Comparison of ENCODE assay signal across 13 cellular contexts in genomic region chr10:30055094-30055701, GRCh38. TPM values are rescaled to one million over a fixed set of nuclear protein-coding genes. Genes with fewer than 3 reads are reported as not detected.
A peak's percentile ranks its signal among the peaks of the same experiment; 100 is the strongest.
DNase-seq lines count a peak whose midpoint lies in the region; ATAC-seq and TF ChIP-seq lines count a peak whose summit lies in the region.
"Had no signal": no experiment of that assay in that cellular context is flagged by ENCODE, and none has a peak within 500 bp of the region (broad histone marks: within the 10 kb centered on the region; RNA-seq: fewer than 3 reads in every experiment).

No MANE protein-coding gene starts in this region.

- intact Hi-C loops in HCT116 (cut with micrococcal nuclease) = no loop called here
- intact Hi-C loops in lower lobe of right lung (cut with DNase I) = no loop called here
- intact Hi-C loops in tibial artery (cut with DNase I; ENCODE audit: low total_unique reads) = no loop called here

- no peak overlapping the region for H3K9ac ChIP-seq in HCT116 (ENCODE audit: low read length)

- RAD21 ChIA-PET in HCT116 (lab: Charles Lee; ENCODE audit: low non-redundant PET in 1 of 2, low total read pairs in 2 of 2, uncharacterized antibody in 2 of 2, unreplicated experiment in 2 of 2) = no interaction called here

- POLR2A ChIA-PET in HCT116 (lab: Charles Lee) = no interaction called here

- no peak for ATAC-seq in HCT116
- no peak for ATAC-seq in lower lobe of right lung
- ATAC-seq: stimulated activated effector memory CD8-positive, alpha-beta T cell treated with anti-CD3 and anti-CD28 coated beads, Interleukin-12 subunit alpha, Interleukin-12 subunit beta, amount 100 ng/mL, for 72 hours had no signal

- H3K79me2 ChIP-seq in HCT116 (ENCODE audit: insufficient read depth, low read length) = peaks cover 18% of the 10 kb centered on the region

- H3K9me3 ChIP-seq in HCT116 (ENCODE audit: control insufficient read depth in 1 of 2, insufficient read depth in 1 of 2, low read depth in 1 of 2, low read length in 2 of 2) (no peaks in the 10 kb centered on the region), lower lobe of right lung (no peaks in the 10 kb centered on the region), tibial artery (no peaks in the 10 kb centered on the region)
- H3K9me3 ChIP-seq: neutrophil had no signal

- no peaks in the 10 kb centered on the region for H3K36me3 ChIP-seq in HCT116 (ENCODE audit: control insufficient read depth in 1 of 2, insufficient read depth in 2 of 2, low read length in 2 of 2)
- H3K36me3 ChIP-seq in lower lobe of right lung = no peaks in the 10 kb centered on the region
- H3K36me3 ChIP-seq in tibial artery = no peaks in the 10 kb centered on the region
- H3K36me3 ChIP-seq: neutrophil had no signal

- BruUV-seq in HCT116 (replicated peaks; lab: Mats Ljungman, UMichigan) = no TSS peak

- no peaks in the 10 kb centered on the region for H3K9me2 ChIP-seq in HCT116 (ENCODE audit: insufficient read depth)

- H3K27me3 ChIP-seq in HCT116 (ENCODE audit: insufficient read depth, low read length) = no peaks in the 10 kb centered on the region
- H3K27me3 ChIP-seq in lower lobe of right lung (ENCODE audit: low read depth) = peaks cover 10% of the 10 kb centered on the region
- no peaks in the 10 kb centered on the region for H3K27me3 ChIP-seq in tibial artery

- H3K27ac ChIP-seq in HCT116 (ENCODE audit: low read depth, low read length) (no peak overlapping the region), lower lobe of right lung (peak overlapping the region; percentile 89), tibial artery (peak overlapping the region; percentile 82 to 92)
- H3K27ac ChIP-seq: neutrophil had no signal

- no peaks in the 10 kb centered on the region for H4K20me1 ChIP-seq in HCT116 (ENCODE audit: insufficient read depth)

- no peak for TF ChIP-seq CTCF in HCT116 (IDR thresholded peaks at IDR 0.05 in 2 of 3, conservative IDR thresholded peaks at IDR 0.05 in 1 of 3; ENCODE audit: borderline replicate concordance in 1 of 3, insufficient read depth in 1 of 3, low read depth in 2 of 3, low read length in 2 of 3)
- no peak for TF ChIP-seq CTCF in choroid plexus epithelial cell (conservative IDR thresholded peaks at IDR 0.05; ENCODE audit: low read depth, low read length)
- no peak for TF ChIP-seq CTCF in lower lobe of right lung (IDR thresholded peaks at IDR 0.05)
- no peak for TF ChIP-seq CTCF in tibial artery (IDR thresholded peaks at IDR 0.05)

- peak overlapping the region; percentile 81; the same call in 1 of the 2 replicates for H3K4me2 ChIP-seq in HCT116 (ENCODE audit: low read length)

- no peak overlapping the region for H2AFZ ChIP-seq in HCT116 (ENCODE audit: low read depth, low read length, poor library complexity, severe bottlenecking)

- TF ChIP-seq POLR2A in HCT116 (IDR thresholded peaks at IDR 0.05; ENCODE audit: borderline replicate concordance, extremely low read depth, insufficient read depth, insufficient read length) = no peak

- H3K4me1 ChIP-seq in HCT116 (ENCODE audit: control insufficient read depth in 1 of 2, insufficient read depth in 2 of 2, low read length in 2 of 2) (peaks cover 39 to 58% of the 10 kb centered on the region in 2 experiments), lower lobe of right lung (peaks cover 31% of the 10 kb centered on the region), tibial artery (peaks cover 0 to 39% (median 7%) of the 10 kb centered on the region in 4 donors)

- TF ChIP-seq RAD21 in HCT116 (IDR thresholded peaks at IDR 0.05; ENCODE audit: low read depth) = no peak

- DNase-seq in HCT116 (ENCODE audit: low read depth, low spot score) = no peak
- peak; percentile 41 for DNase-seq in choroid plexus epithelial cell (ENCODE audit: low read depth)
- DNase-seq in lower lobe of right lung = no peak
- peak in 1 of 2 donors; percentile 75 for DNase-seq in tibial artery
- no peak for DNase-seq in NCI-H345 treated with DMSO at 0.1 percent for 48 hours (lab: John Stamatoyannopoulos, UW; ENCODE audit: unreplicated experiment)
- no peak for DNase-seq in NCI-H510A treated with DMSO at 0.1 percent for 48 hours (lab: John Stamatoyannopoulos, UW)
- DNase-seq in NCI-H1436 treated with DMSO at 0.1 percent for 48 hours (lab: John Stamatoyannopoulos, UW) = no peak
- DNase-seq: activated CD4-positive, alpha-beta T cell treated with anti-CD3 and anti-CD28 coated beads, Interleukin-2, amount 50 U/mL, for 4 hours; activated effector memory CD4-positive, alpha-beta T cell treated with anti-CD3 and anti-CD28 coated beads, Interleukin-2, amount 50 U/mL, for 16 hours; NCI-H446; T1000 had no signal

- H3K4me3 ChIP-seq in HCT116 (replicated peaks in 1 of 2; ENCODE audit: low read depth in 1 of 2, low read length in 2 of 2) (no peak overlapping the region), choroid plexus epithelial cell (ENCODE audit: low read depth, low read length) (no peak overlapping the region), lower lobe of right lung (peak overlapping the region; percentile 10), tibial artery (no peak overlapping the region)

- CTCF ChIA-PET in HCT116 (lab: Charles Lee) = no interaction called here

TF ChIP-seq in HCT116, 20 proteins besides CTCF, POLR2A, EP300 and RAD21:
- no peak for TF ChIP-seq ATF3 (IDR thresholded peaks at IDR 0.05)

RNA-seq across cellular contexts. Expression of gene JCAD, which starts 4.2 kb away (rescaled TPM):
- total RNA-seq in HCT116 (2021; ENCODE audit: unreplicated experiment) = 17.5 TPM
- polyA plus RNA-seq in HCT116 (2012) = 7.3 and 7.9 TPM in 2 replicates
- total RNA-seq in lower lobe of right lung = 101 TPM
